27 cellular contexts compared by ENCODE assay signal in the genomic region with DNA sequence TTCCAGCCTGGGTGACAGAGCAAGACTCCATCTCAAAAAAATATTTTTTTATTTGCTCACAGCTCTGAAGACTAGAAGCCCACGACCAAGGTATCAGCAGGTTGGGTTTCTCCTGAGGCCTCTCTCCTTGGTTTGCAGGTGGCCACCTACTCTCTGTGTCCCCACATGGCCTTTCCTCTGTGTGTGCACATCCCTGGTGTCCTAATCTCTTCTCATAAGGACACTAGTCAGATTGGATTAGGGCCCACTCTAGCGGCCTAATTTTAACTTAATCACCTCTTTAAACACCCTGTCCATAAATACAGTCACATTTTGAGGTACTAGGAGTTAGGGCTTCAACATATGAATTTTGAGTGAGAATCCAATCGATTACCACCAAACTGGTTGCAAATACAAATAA. TPM values are rescaled to one million over a fixed set of nuclear protein-coding genes. Genes with fewer than 3 reads are reported as not detected.
DNase-seq lines count a peak whose midpoint lies in the region; FAIRE-seq and TF ChIP-seq lines count a peak whose summit lies in the region.
"Had no signal": no experiment of that assay in that cellular context is flagged by ENCODE, and none has a peak within 500 bp of the region (broad histone marks: within the 10 kb centered on the region; RNA-seq: fewer than 3 reads in every experiment).

No MANE protein-coding gene starts in this region.

- H3K27me3 ChIP-seq in H1 (replicated peaks in 1 of 4; ENCODE audit: control insufficient read depth in 3 of 4, extremely low read depth in 1 of 4, insufficient read depth in 3 of 4, low read length in 3 of 4) (no peaks in the 10 kb centered on the region; a peak in 1 of 7 replicates), smooth muscle cell (ENCODE audit: low read depth) (no peaks in the 10 kb centered on the region)
- H3K27me3 ChIP-seq: BE2C, brain microvascular endothelial cell, upper lobe of right lung had no signal

- H3K4me1 ChIP-seq in H1 (replicated peaks in 1 of 4; ENCODE audit: control insufficient read depth in 3 of 4, insufficient read depth in 4 of 4, low read length in 3 of 4) = peaks cover 0 to 5% (median 2%) of the 10 kb centered on the region in 4 experiments; a peak in 2 of 7 replicates
- peaks cover 22% of the 10 kb centered on the region for H3K4me1 ChIP-seq in smooth muscle cell (ENCODE audit: low read depth)
- H3K4me1 ChIP-seq: BE2C, prostate gland had no signal

- peak overlapping the region; percentile 63 for H3K27ac Mint-ChIP-seq in activated CD4-positive, alpha-beta T cell treated with anti-CD3 and anti-CD28 coated beads, Interleukin-2, amount 10 ng/mL, durations not matched to agents 7 days and 5 days
- H3K27ac Mint-ChIP-seq: mesothelial cell of epicardium had no signal

- no peak for TF ChIP-seq CTCF in H1 (IDR thresholded peaks at IDR 0.05; ENCODE audit: control extremely low read depth in 1 of 3, insufficient read depth in 1 of 3, low read depth in 1 of 3, low read length in 3 of 3)
- TF ChIP-seq CTCF in smooth muscle cell (IDR thresholded peaks at IDR 0.05; ENCODE audit: borderline replicate concordance, insufficient read depth, poor library complexity, severe bottlenecking) = no peak

- H3F3A ChIP-seq in smooth muscle cell (ENCODE audit: low read depth) = no peaks in the 10 kb centered on the region

- 0 out of 2 replicates have a peak overlapping the region, but pooled peaks have one; percentile 83 for H2AFZ ChIP-seq in H1 (ENCODE audit: low read length)
- peak overlapping the region; percentile 33 for H2AFZ ChIP-seq in smooth muscle cell (ENCODE audit: low read depth)

- no peak overlapping the region for H2BK12ac ChIP-seq in H1 (ENCODE audit: low read depth, low read length)

- H3K79me2 ChIP-seq in H1 (ENCODE audit: control insufficient read depth in 1 of 2, insufficient read depth in 2 of 2, low read length in 2 of 2) = peaks cover 4 to 30% of the 10 kb centered on the region in 2 experiments
- H3K79me2 ChIP-seq in smooth muscle cell (ENCODE audit: low read depth) = peaks cover 22% of the 10 kb centered on the region

- no peak overlapping the region for H3K4me3 ChIP-seq in H1 (ENCODE audit: extremely low read depth in 1 of 4, insufficient read depth in 2 of 4, low read depth in 3 of 4, low read length in 4 of 4)
- no peak overlapping the region for H3K4me3 ChIP-seq in smooth muscle cell
- H3K4me3 ChIP-seq: prostate gland, upper lobe of right lung had no signal

- H4K20me1 ChIP-seq in H1 (replicated peaks in 1 of 2; ENCODE audit: control insufficient read depth in 1 of 2, insufficient read depth in 2 of 2, low read length in 2 of 2) (peaks cover 0 to 3% of the 10 kb centered on the region in 2 experiments), smooth muscle cell (ENCODE audit: low read depth) (peaks cover 13% of the 10 kb centered on the region)

- no peaks in the 10 kb centered on the region for H3K9me3 Mint-ChIP-seq in activated CD4-positive, alpha-beta T cell treated with anti-CD3 and anti-CD28 coated beads, Interleukin-2, amount 10 ng/mL, durations not matched to agents 7 days and 5 days
- H3K9me3 Mint-ChIP-seq: activated T-cell treated with anti-CD3 and anti-CD28 coated beads, Interleukin-2, amount 50 U/mL, for 4 hours; mesothelial cell of epicardium had no signal

- H3K9ac ChIP-seq in H1 (replicated peaks in 1 of 4; ENCODE audit: extremely low read depth in 1 of 4, low read depth in 3 of 4, low read length in 3 of 4) (no peak overlapping the region), smooth muscle cell (ENCODE audit: low read depth) (no peak overlapping the region)

- H3K27ac ChIP-seq in H1 (ENCODE audit: low read depth, low read length) (no peak overlapping the region), smooth muscle cell (ENCODE audit: low read depth) (no peak overlapping the region)
- H3K27ac ChIP-seq: brain microvascular endothelial cell, prostate gland, upper lobe of right lung, VCaP had no signal

- no peak overlapping the region for H2AK5ac ChIP-seq in H1 (ENCODE audit: low read depth, low read length)

- H3K4me3 Mint-ChIP-seq in activated CD4-positive, alpha-beta T cell treated with anti-CD3 and anti-CD28 coated beads, Interleukin-2, amount 10 ng/mL, durations not matched to agents 7 days and 5 days = no peak overlapping the region

- no peak overlapping the region for H4K91ac ChIP-seq in H1 (replicated peaks; ENCODE audit: insufficient read length, low read length)

- H3K56ac ChIP-seq in H1 (replicated peaks; ENCODE audit: insufficient read length, low read depth, low read length) = no peak overlapping the region

- peaks cover 39% of the 10 kb centered on the region for H3K4me1 Mint-ChIP-seq in activated CD4-positive, alpha-beta T cell treated with anti-CD3 and anti-CD28 coated beads, Interleukin-2, amount 10 ng/mL, durations not matched to agents 7 days and 5 days

- H3K18ac ChIP-seq in H1 (ENCODE audit: extremely low read depth, low read length) = no peak overlapping the region

- H4K5ac ChIP-seq in H1 (ENCODE audit: insufficient read length, low read depth, low read length) = no peak overlapping the region

- no peak for TF ChIP-seq POLR2A in H1 (IDR thresholded peaks at IDR 0.05; ENCODE audit: control extremely low read depth in 1 of 2, low read depth in 2 of 2, low read length in 2 of 2)

- CTCF ChIA-PET in activated CD4-positive, alpha-beta T cell treated with anti-CD3 and anti-CD28 coated beads, Interleukin-2, amount 10 ng/mL, durations not matched to agents 7 days and 5 days (lab: Charles Lee) = interaction anchor here (1.0 to 1.1 kb wide), 2 partner anchors 14 to 689 kb away, joined by 3 to 4 read pairs; no protein-coding TSS in a partner anchor
- CTCF ChIA-PET in H1 (lab: Charles Lee; ENCODE audit: partially characterized antibody) = interaction anchor here (1.2 to 1.7 kb wide), 2 partner anchors 39 to 87 kb away, joined by 3 to 4 read pairs; no protein-coding TSS in a partner anchor

- peaks cover 4% of the 10 kb centered on the region for H3K27me3 Mint-ChIP-seq in activated CD4-positive, alpha-beta T cell treated with anti-CD3 and anti-CD28 coated beads, Interleukin-2, amount 10 ng/mL, durations not matched to agents 7 days and 5 days

- H2BK20ac ChIP-seq in H1 (ENCODE audit: low read length) = no peak overlapping the region

- H3K4ac ChIP-seq in H1 (replicated peaks; ENCODE audit: insufficient read length, low read depth, low read length) = no peak overlapping the region

- H3K4me2 ChIP-seq in H1 (ENCODE audit: insufficient read depth in 1 of 2, low read depth in 2 of 2, low read length in 2 of 2) (no peak overlapping the region), smooth muscle cell (no peak overlapping the region)

- FAIRE-seq in H1 (lab: Jason Lieb, UNC) = no peak
- FAIRE-seq: A204.1, GM18507, small intestine had no signal

- TF ChIP-seq EP300 in H1 (IDR thresholded peaks at IDR 0.05; ENCODE audit: borderline replicate concordance in 1 of 2, low read depth in 2 of 2, low read length in 2 of 2) = no peak

- DNase-seq in activated CD4-positive, alpha-beta T cell treated with anti-CD3 and anti-CD28 coated beads, Interleukin-2, amount 10 ng/mL, durations not matched to agents 7 days and 5 days = no peak
- no peak for DNase-seq in activated CD4-positive, alpha-beta T cell treated with anti-CD3 and anti-CD28 coated beads for 48 hours
- DNase-seq in NCI-H524 (lab: John Stamatoyannopoulos, UW) (peak; percentile 43 to 82), H1 (ENCODE audit: low read depth in 1 of 2, low spot score in 2 of 2) (no peak), smooth muscle cell (lab: John Stamatoyannopoulos, UW; ENCODE audit: unreplicated experiment) (no peak), retina (no peak), GOT3 (lab: John Stamatoyannopoulos, UW) (no peak), NCI-H774 (lab: John Stamatoyannopoulos, UW) (no peak)
- DNase-seq: activated CD8-positive, alpha-beta memory T cell treated with anti-CD3 and anti-CD28 coated beads for 24 hours; activated T-cell treated with anti-CD3 and anti-CD28 coated beads, Interleukin-2, amount 50 U/mL, for 4 hours; BE2C; brain microvascular endothelial cell; cortex of kidney; NCI-H510A treated with DMSO at 0.1 percent for 48 hours; SIG-M5; small intestine; stimulated activated CD4-positive, alpha-beta T cell treated with anti-CD3 and anti-CD28 coated beads, Interleukin-2, amount 100 ng/mL, for 48 hours; upper lobe of right lung had no signal

- H2BK120ac ChIP-seq in H1 (replicated peaks; ENCODE audit: low read depth, low read length) = no peak overlapping the region

- TF ChIP-seq RAD21 in H1 (IDR thresholded peaks at IDR 0.05 in 1 of 2, conservative IDR thresholded peaks at IDR 0.05 in 1 of 2; ENCODE audit: low read depth in 2 of 2, low read length in 2 of 2) = no peak

- no peaks in the 10 kb centered on the region for H3K36me3 ChIP-seq in H1 (ENCODE audit: control insufficient read depth in 2 of 4, insufficient read depth in 4 of 4, low read length in 3 of 4)
- no peaks in the 10 kb centered on the region for H3K36me3 ChIP-seq in smooth muscle cell (ENCODE audit: low read depth)
- H3K36me3 ChIP-seq: BE2C, brain microvascular endothelial cell, prostate gland, upper lobe of right lung had no signal

- H2BK5ac ChIP-seq in H1 (ENCODE audit: low read depth, low read length) = no peak overlapping the region

- H3K79me1 ChIP-seq in H1 (ENCODE audit: low read depth, low read length) = no peaks in the 10 kb centered on the region; the same call in 1 of the 2 replicates

- 0 out of 2 replicates have a peak overlapping the region, but pooled peaks have one; percentile 35 for H4K8ac ChIP-seq in H1 (ENCODE audit: extremely low read depth, insufficient read depth, low read length)

- H3K23me2 ChIP-seq in H1 (ENCODE audit: low read depth, low read length) = peaks cover 4% of the 10 kb centered on the region

- no peak overlapping the region for H3K14ac ChIP-seq in H1 (ENCODE audit: insufficient read length)

- peaks cover 16% of the 10 kb centered on the region for H3K36me3 Mint-ChIP-seq in activated CD4-positive, alpha-beta T cell treated with anti-CD3 and anti-CD28 coated beads, Interleukin-2, amount 10 ng/mL, durations not matched to agents 7 days and 5 days (ENCODE audit: low read depth)
- H3K36me3 Mint-ChIP-seq: mesothelial cell of epicardium had no signal

- no peak overlapping the region for H2BK15ac ChIP-seq in H1 (ENCODE audit: low read length)

- WGBS in H1 (ENCODE audit: extremely low coverage in 1 of 2, insufficient coverage in 1 of 2, insufficient read length in 1 of 2, insufficient replicate concordance in 2 of 2, low coverage in 1 of 2, low lambda C conversion rate in 2 of 2, missing lambda C conversion rate in 1 of 2), 2 experiments = 92% methylated on average over 3 of the region's 3 CpGs; no CpG with 5 or more reads in 1 of the 2 experiments
- 86% methylated on average over 3 of the region's 3 CpGs for WGBS in smooth muscle cell (ENCODE audit: low lambda C conversion rate)

- H3K23ac ChIP-seq in H1 (ENCODE audit: insufficient read length) = no peak overlapping the region

- H3K9me3 ChIP-seq in H1 (ENCODE audit: insufficient read depth in 2 of 2, low read depth in 1 of 2, low read length in 1 of 2) (no peaks in the 10 kb centered on the region), smooth muscle cell (replicated peaks; ENCODE audit: low read depth) (no peaks in the 10 kb centered on the region)
- H3K9me3 ChIP-seq: BE2C, prostate gland, upper lobe of right lung had no signal

- POLR2A ChIA-PET in activated CD4-positive, alpha-beta T cell treated with anti-CD3 and anti-CD28 coated beads, Interleukin-2, amount 10 ng/mL, durations not matched to agents 7 days and 5 days (lab: Charles Lee) = no interaction called here
- POLR2A ChIA-PET in H1 (lab: Charles Lee; ENCODE audit: partially characterized antibody) = interaction anchor here (0.5 to 2.2 kb wide), 4 partner anchors 9 to 681 kb away, joined by 3 to 11 read pairs (median 3); no protein-coding TSS in a partner anchor

RNA-seq across cellular contexts. Expression of a gene that starts 2.0 kb away (rescaled TPM):
- total RNA-seq in activated CD4-positive, alpha-beta T cell treated with anti-CD3 and anti-CD28 coated beads, Interleukin-2, amount 10 ng/mL, durations not matched to agents 7 days and 5 days = 10 to 100 TPM; 21.1 to 22.8 TPM
- total RNA-seq in H1 (2021; fragmentation: NEBNext Ultra II Directional; extraction: Animal tissue kit (Norgen Biotek cat#: 25700)) = 25.7 and 28.6 TPM in 2 replicates
- polyA plus RNA-seq in H1 (2011; rRNA removed) = 7.3 and 9.8 TPM in 2 replicates
- 12.8 TPM for polyA plus RNA-seq in H1 (2011; cell fraction: cytosol; rRNA removed)
- polyA plus RNA-seq in H1 (2011; cell fraction: nucleus; rRNA removed) = 7.2 TPM
- polyA plus RNA-seq in H1 (2012, experiment 1 of 2) = 17.5 to 29.0 TPM (median 19.5 TPM) in 4 replicates
- 1.1 TPM for polyA plus RNA-seq in H1 (2012, experiment 2 of 2)
- 14.8 TPM for polyA plus RNA-seq in H1 (2013, experiment 1 of 2)
- polyA plus RNA-seq in H1 (2013, experiment 2 of 2) = 15.1 TPM
- polyA minus RNA-seq in H1 (2011; rRNA and poly(A)+ RNA removed) = 20.1 and 23.8 TPM in 2 replicates
- polyA minus RNA-seq in H1 (2011; cell fraction: cytosol; rRNA and poly(A)+ RNA removed) = 9.4 TPM
- 22.7 TPM for polyA minus RNA-seq in H1 (2011; cell fraction: nucleus; rRNA and poly(A)+ RNA removed)
- 39.8 and 58.5 TPM in 2 replicates for total RNA-seq in smooth muscle cell
- polyA plus RNA-seq in smooth muscle cell = 14.6 and 18.3 TPM in 2 replicates

RNA-seq across cellular contexts. Expression of a gene that starts 2.9 kb away (rescaled TPM):
- not detected for total RNA-seq in activated CD4-positive, alpha-beta T cell treated with anti-CD3 and anti-CD28 coated beads, Interleukin-2, amount 10 ng/mL, durations not matched to agents 7 days and 5 days
- total RNA-seq in H1 (2021; fragmentation: NEBNext Ultra II Directional; extraction: Animal tissue kit (Norgen Biotek cat#: 25700)) = not detected in 2 replicates
- polyA plus RNA-seq in H1 (2011; rRNA removed) (not detected in 2 replicates), smooth muscle cell (0.14 TPM in 1 of 2 replicates, not detected in the other)
- polyA plus RNA-seq in H1 (2011; cell fraction: cytosol; rRNA removed) = not detected
- not detected for polyA plus RNA-seq in H1 (2011; cell fraction: nucleus; rRNA removed)
- polyA plus RNA-seq in H1 (2012, experiment 1 of 2) = not detected in 4 replicates
- polyA plus RNA-seq in H1 (2012, experiment 2 of 2) = not detected
- polyA plus RNA-seq in H1 (2013, experiment 1 of 2) = not detected
- not detected for polyA plus RNA-seq in H1 (2013, experiment 2 of 2)
- 0.07 TPM in 1 of 2 replicates, not detected in the other for polyA minus RNA-seq in H1 (2011; rRNA and poly(A)+ RNA removed)
- polyA minus RNA-seq in H1 (2011; cell fraction: cytosol; rRNA and poly(A)+ RNA removed) = not detected
- not detected for polyA minus RNA-seq in H1 (2011; cell fraction: nucleus; rRNA and poly(A)+ RNA removed)
- not detected in 2 replicates for total RNA-seq in smooth muscle cell
- total RNA-seq: activated T-cell treated with anti-CD3 and anti-CD28 coated beads, Interleukin-2, amount 50 U/mL, for 4 hours; glomerular endothelial cell; left lobe of liver; MCF 10A; mesothelial cell of epicardium; T-helper 1 cell treated with Interleukin-12 subunit alpha and Interleukin-12 subunit beta and Interleukin-4 antibody, amounts not matched to agents 30 ng/mL and 1 ng/mL, for 36 hours; upper lobe of right lung had no signal
- polyA plus RNA-seq: small intestine had no signal

Comparison
In these comparisons a context has a peak if more than half of its experiments do, and no peak if none do; other contexts are left out.
1. DNase-seq: peak in NCI-H524 (2 of 2); none in activated CD4-positive, alpha-beta T cell treated with anti-CD3 and anti-CD28 coated beads, Interleukin-2, amount 10 ng/mL, durations not matched to agents 7 days and 5 days (single experiment), activated CD4-positive, alpha-beta T cell treated with anti-CD3 and anti-CD28 coated beads for 48 hours (single experiment), H1 (0 of 2), smooth muscle cell (single experiment), retina (single experiment), GOT3 (single experiment) and NCI-H774 (single experiment).